13 cellular contexts compared by ENCODE assay signal in the genomic region with DNA sequence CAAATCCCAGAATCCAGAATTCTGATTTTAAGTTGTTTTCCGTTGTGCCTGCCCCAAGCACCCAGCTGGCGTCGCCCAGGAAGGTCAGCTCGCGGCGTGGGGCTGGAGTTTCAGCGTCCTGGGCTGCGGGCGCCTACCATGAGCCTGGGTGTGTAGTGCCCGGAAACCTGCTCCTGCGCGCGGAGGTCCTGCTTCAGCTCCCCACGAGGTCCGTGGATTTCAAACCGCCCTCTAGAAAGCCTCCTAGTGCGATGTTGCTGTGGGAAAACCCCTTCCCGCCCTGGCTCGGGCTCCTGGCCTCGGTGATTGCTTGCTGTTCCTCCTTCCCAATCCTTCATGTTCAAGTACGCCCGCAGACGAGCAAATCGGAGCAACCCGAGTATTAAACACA. TPM values are rescaled to one million over a fixed set of nuclear protein-coding genes. Genes with fewer than 3 reads are reported as not detected.
A peak's percentile ranks its signal among the peaks of the same experiment; 100 is the strongest.
DNase-seq lines count a peak whose midpoint lies in the region; TF ChIP-seq lines count a peak whose summit lies in the region.
"Had no signal": no experiment of that assay in that cellular context is flagged by ENCODE, and none has a peak within 500 bp of the region (broad histone marks: within the 10 kb centered on the region; RNA-seq: fewer than 3 reads in every experiment).

No MANE protein-coding gene starts in this region.

- CTCF ChIA-PET in activated naive CD4-positive, alpha-beta T cell treated with anti-CD3 and anti-CD28 coated beads for 36 hours (lab: Charles Lee), result interaction anchor here (0.7 to 6.3 kb wide), 6 partner anchors 9 to 489 kb away, joined by 3 to 35 read pairs (median 4); no protein-coding TSS in a partner anchor

- peaks cover 3% of the 10 kb centered on the region for H3K9me3 Mint-ChIP-seq in activated naive CD4-positive, alpha-beta T cell treated with anti-CD3 and anti-CD28 coated beads for 36 hours

- H3K36me3 ChIP-seq in H7 (replicated peaks; ENCODE audit: control insufficient read depth, insufficient read depth, low read length) (no peaks in the 10 kb centered on the region), WERI-Rb-1 (no peaks in the 10 kb centered on the region)
- H3K36me3 ChIP-seq: BLaER1 treated with 17β-estradiol and CSF1 and Interleukin-3, amounts not matched to agents 10 nM and 100 nM had no signal

- no peak overlapping the region for H3K27ac Mint-ChIP-seq in activated naive CD4-positive, alpha-beta T cell treated with anti-CD3 and anti-CD28 coated beads for 36 hours
- H3K27ac Mint-ChIP-seq: CD4-positive, CD25-positive, alpha-beta regulatory T cell had no signal

- peaks cover 26% of the 10 kb centered on the region for H3K27me3 Mint-ChIP-seq in activated naive CD4-positive, alpha-beta T cell treated with anti-CD3 and anti-CD28 coated beads for 36 hours (ENCODE audit: low read depth)

- peak; percentile 45 for DNase-seq in D341Med (ENCODE audit: low spot score)
- DNase-seq in H7, result peak; percentile 11
- peak; percentile 50 for DNase-seq in WERI-Rb-1
- peak; percentile 5 for DNase-seq in retina
- no peak for DNase-seq in activated naive CD4-positive, alpha-beta T cell treated with anti-CD3 and anti-CD28 coated beads for 36 hours
- no peak for DNase-seq in GF-D8 (lab: John Stamatoyannopoulos, UW)
- no peak for DNase-seq in T-helper 9 cell
- DNase-seq: 8988T, DMS153 had no signal

- TF ChIP-seq CTCF in WERI-Rb-1 (IDR thresholded peaks at IDR 0.05; ENCODE audit: low read depth, low read length), result peak; percentile 5; the same call in 1 of the 2 replicates

- no peaks in the 10 kb centered on the region for H3K9me3 ChIP-seq in WERI-Rb-1 (ENCODE audit: severe bottlenecking)

- intact Hi-C loops in activated naive CD4-positive, alpha-beta T cell treated with anti-CD3 and anti-CD28 coated beads for 36 hours (cut with micrococcal nuclease), result loop anchor here (5.0 kb wide), 1 partner anchor 254 kb away; no protein-coding TSS in a partner anchor

- peak overlapping the region; percentile 21 for H3K27ac ChIP-seq in WERI-Rb-1
- H3K27ac ChIP-seq: BLaER1 treated with 17β-estradiol and CSF1 and Interleukin-3, amounts not matched to agents 10 nM and 100 nM; HL-60 had no signal

- H3K4me3 Mint-ChIP-seq in activated naive CD4-positive, alpha-beta T cell treated with anti-CD3 and anti-CD28 coated beads for 36 hours, result no peak overlapping the region
- H3K4me3 Mint-ChIP-seq: CD4-positive, CD25-positive, alpha-beta regulatory T cell had no signal

- H3K36me3 Mint-ChIP-seq in activated naive CD4-positive, alpha-beta T cell treated with anti-CD3 and anti-CD28 coated beads for 36 hours (ENCODE audit: low read depth), result no peaks in the 10 kb centered on the region
- H3K36me3 Mint-ChIP-seq: CD4-positive, CD25-positive, alpha-beta regulatory T cell had no signal

- H3K27me3 ChIP-seq in H7 (ENCODE audit: control insufficient read depth, insufficient read depth, low read length) (no peaks in the 10 kb centered on the region; the same call in 1 of the 2 replicates), WERI-Rb-1 (ENCODE audit: insufficient read depth, low read depth, severe bottlenecking) (no peaks in the 10 kb centered on the region)

- H3K4me3 ChIP-seq in H7 (ENCODE audit: insufficient read depth, low read depth, low read length), result no peak overlapping the region
- peak overlapping the region; percentile 58 for H3K4me3 ChIP-seq in WERI-Rb-1 (ENCODE audit: low read depth, low read length)
- H3K4me3 ChIP-seq: BLaER1 treated with 17β-estradiol and CSF1 and Interleukin-3, amounts not matched to agents 10 nM and 100 nM had no signal

- H3K4me1 Mint-ChIP-seq in activated naive CD4-positive, alpha-beta T cell treated with anti-CD3 and anti-CD28 coated beads for 36 hours (ENCODE audit: low read depth), result no peaks in the 10 kb centered on the region
- H3K4me1 Mint-ChIP-seq: CD4-positive, CD25-positive, alpha-beta regulatory T cell had no signal

RNA-seq across cellular contexts. Expression of a gene that starts 51.3 kb away (rescaled TPM):
- total RNA-seq in H7 (2014; rRNA removed; shearing (Covaris generic)), result 0.63 TPM in 1 of 2 replicates, not detected in the other
- total RNA-seq in activated naive CD4-positive, alpha-beta T cell treated with anti-CD3 and anti-CD28 coated beads for 36 hours, result under 1 TPM; 0.20 to 0.45 TPM
- total RNA-seq: Calu3; CD4-positive, CD25-positive, alpha-beta regulatory T cell had no signal

Comparison
In these comparisons a context has a peak if more than half of its experiments do, and no peak if none do; other contexts are left out.
1. DNase-seq: peak in D341Med (single experiment), H7 (single experiment), WERI-Rb-1 (single experiment) and retina (single experiment); none in activated naive CD4-positive, alpha-beta T cell treated with anti-CD3 and anti-CD28 coated beads for 36 hours (single experiment), GF-D8 (single experiment) and T-helper 9 cell (single experiment).